ENCODE assay signal across 12 cellular contexts in genomic region chr22:37053310-37054077, GRCh38. TPM values are rescaled to one million over a fixed set of nuclear protein-coding genes. Genes with fewer than 3 reads are reported as not detected.
DNase-seq lines count a peak whose midpoint lies in the region; ATAC-seq and TF ChIP-seq lines count a peak whose summit lies in the region.
"Had no signal": no experiment of that assay in that cellular context is flagged by ENCODE, and none has a peak within 500 bp of the region (broad histone marks: within the 10 kb centered on the region; RNA-seq: fewer than 3 reads in every experiment).

No MANE protein-coding gene starts in this region.

- no peaks in the 10 kb centered on the region for H3K9me3 ChIP-seq in T-helper 17 cell (ENCODE audit: control insufficient read depth, low read length, poor library complexity, severe bottlenecking)
- H3K9me3 ChIP-seq: pancreas, thoracic aorta had no signal

- H3K27me3 Mint-ChIP-seq in T-helper 17 cell (no peaks in the 10 kb centered on the region), osteocyte (ENCODE audit: unreplicated experiment) (no peaks in the 10 kb centered on the region)

- TF ChIP-seq CTCF in fibroblast of pulmonary artery (IDR thresholded peaks at IDR 0.05; ENCODE audit: low read length, missing control alignments) (no peak), osteocyte (IDR thresholded peaks at IDR 0.05) (no peak)

- H3K4me3 Mint-ChIP-seq in T-helper 17 cell = peak overlapping the region; percentile 87
- H3K4me3 Mint-ChIP-seq in osteocyte (ENCODE audit: unreplicated experiment) = no peak overlapping the region

- no peak for ATAC-seq in T-helper 17 cell
- ATAC-seq in GM21381 (IDR thresholded peaks at IDR 0.05; ENCODE audit: unreplicated experiment) = no peak
- ATAC-seq in GM18517 (IDR thresholded peaks at IDR 0.05; ENCODE audit: unreplicated experiment) = no peak
- ATAC-seq in GM21360 (IDR thresholded peaks at IDR 0.05; ENCODE audit: unreplicated experiment) = no peak
- ATAC-seq: pancreas had no signal

- DNase-seq in NCI-H1694 treated with DMSO at 0.1 percent for 48 hours (lab: John Stamatoyannopoulos, UW) = peak; percentile 1
- DNase-seq in NCI-H1694 (lab: John Stamatoyannopoulos, UW) = no peak
- no peak for DNase-seq in T-helper 17 cell
- peak; percentile 17 for DNase-seq in fibroblast of pulmonary artery (ENCODE audit: low read depth)
- no peak for DNase-seq in osteocyte (ENCODE audit: extremely low spot score, unreplicated experiment)
- DNase-seq: 8988T, pancreas had no signal

- H3K27ac Mint-ChIP-seq in T-helper 17 cell = no peak overlapping the region
- peak overlapping the region; percentile 23 for H3K27ac Mint-ChIP-seq in osteocyte (ENCODE audit: unreplicated experiment)

- H3K4me1 Mint-ChIP-seq in T-helper 17 cell (peaks cover 7% of the 10 kb centered on the region), osteocyte (ENCODE audit: unreplicated experiment) (peaks cover 10% of the 10 kb centered on the region)

- no peak overlapping the region for H3K4me3 ChIP-seq in fibroblast of pulmonary artery (replicated peaks; ENCODE audit: low read depth, low read length)
- H3K4me3 ChIP-seq: pancreas, thoracic aorta had no signal

- H3K9me3 Mint-ChIP-seq in osteocyte (ENCODE audit: unreplicated experiment) = no peaks in the 10 kb centered on the region

- H3K36me3 Mint-ChIP-seq in T-helper 17 cell (ENCODE audit: low read depth) = no peaks in the 10 kb centered on the region
- peaks cover 9% of the 10 kb centered on the region for H3K36me3 Mint-ChIP-seq in osteocyte (ENCODE audit: unreplicated experiment)

RNA-seq across cellular contexts. Expression of gene KCTD17, which starts 2.0 kb away (rescaled TPM):
- total RNA-seq in T-helper 17 cell (10 to 100 TPM; 26.1 to 31.5 TPM), osteocyte (35.8 and 39.6 TPM in 2 replicates)

RNA-seq across cellular contexts. Expression of gene MPST, which starts 34.0 kb away (rescaled TPM):
- total RNA-seq in T-helper 17 cell (10 to 100 TPM in 1 of 2 donors, 1 to 10 TPM in 1; 6.4 to 12.3 TPM), osteocyte (57.4 and 65.1 TPM in 2 replicates)

RNA-seq across cellular contexts. Expression of gene TST, which starts 34.2 kb away (rescaled TPM):
- total RNA-seq in T-helper 17 cell = 10 to 100 TPM in 1 of 2 donors, under 1 TPM in 1; 0.60 to 10.7 TPM
- total RNA-seq in osteocyte = 20.5 and 21.1 TPM in 2 replicates

RNA-seq across cellular contexts. Expression of gene TMPRSS6, which starts 56.0 kb away (rescaled TPM):
- under 1 TPM; 0.31 to 0.92 TPM for total RNA-seq in T-helper 17 cell
- total RNA-seq in osteocyte = not detected in 2 replicates
- total RNA-seq: endothelial cell of umbilical vein, thoracic aorta had no signal

Comparison
In these comparisons a context has a peak if more than half of its experiments do, and no peak if none do; other contexts are left out.
1. DNase-seq: peak in NCI-H1694 treated with DMSO at 0.1 percent for 48 hours (single experiment) and fibroblast of pulmonary artery (single experiment); none in NCI-H1694 (single experiment), T-helper 17 cell (0 of 3) and osteocyte (single experiment).